In the genomic region with DNA sequence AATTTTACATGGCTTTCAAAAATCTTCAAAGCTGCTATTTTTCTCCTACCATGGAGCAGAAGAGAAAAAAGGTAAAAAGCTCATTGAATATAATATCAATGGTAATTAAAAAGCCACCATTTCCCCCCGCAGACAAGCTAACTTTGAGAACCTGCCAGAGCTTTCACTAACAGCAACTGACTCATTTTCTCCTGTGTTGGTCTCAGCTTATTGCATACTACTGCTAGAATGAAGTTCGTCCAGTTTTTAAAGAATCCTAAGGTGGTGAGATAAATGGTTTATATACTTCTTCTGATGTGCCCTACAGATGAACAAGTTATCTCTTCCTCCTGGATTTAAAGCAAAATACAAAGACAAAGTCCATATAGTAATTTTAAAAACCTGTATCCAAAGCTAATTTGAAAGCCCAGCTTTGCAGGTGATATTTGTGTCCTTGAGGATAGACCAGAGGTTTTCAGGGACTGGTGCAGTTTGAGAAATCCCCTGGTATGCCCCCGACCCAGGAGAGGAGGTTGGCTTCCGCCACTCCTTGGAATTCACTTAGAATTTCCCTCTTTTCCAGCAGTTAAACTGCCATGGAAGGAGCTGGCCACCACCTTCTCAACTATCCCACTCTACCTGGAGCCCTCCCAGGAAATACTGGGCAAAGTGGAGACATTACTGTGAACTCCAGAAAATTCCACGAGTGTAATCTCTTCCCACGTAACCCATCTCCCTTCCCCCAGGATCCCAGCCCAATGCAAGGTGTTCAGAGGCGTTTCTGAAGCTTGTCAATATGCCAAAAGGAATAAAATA, we compare ENCODE assay signal across 1 cellular context.
TF ChIP-seq lines count a peak whose summit lies in the region.

No MANE protein-coding gene starts in this region.

TF ChIP-seq in SK-N-SH, 30 proteins besides CTCF, POLR2A, EP300 and RAD21:
- TF ChIP-seq JUND (IDR thresholded peaks at IDR 0.05) (no peak), FOXJ3 (CRISPR knock-in tag; IDR thresholded peaks at IDR 0.05) (no peak), MEF2A (IDR thresholded peaks at IDR 0.05; ENCODE audit: borderline replicate concordance, low read depth) (no peak), SIN3A (IDR thresholded peaks at IDR 0.05; ENCODE audit: borderline replicate concordance, low read depth, low read length) (no peak), NFIC (IDR thresholded peaks at IDR 0.05; ENCODE audit: borderline replicate concordance) (no peak), TEAD4 (IDR thresholded peaks at IDR 0.05; ENCODE audit: borderline replicate concordance, insufficient read depth) (no peak), RCOR1 (IDR thresholded peaks at IDR 0.05; ENCODE audit: low read length) (no peak), SMC3 (IDR thresholded peaks at IDR 0.05; ENCODE audit: low read depth, low read length) (no peak), GABPA (IDR thresholded peaks at IDR 0.05; ENCODE audit: low read depth) (no peak), RFX5 (IDR thresholded peaks at IDR 0.05; ENCODE audit: low read length) (no peak), EZH2phosphoT487 (IDR thresholded peaks at IDR 0.05; ENCODE audit: borderline replicate concordance, low read depth) (no peak), RXRA (IDR thresholded peaks at IDR 0.05; ENCODE audit: borderline replicate concordance, low read depth) (no peak), TAF1 (IDR thresholded peaks at IDR 0.05; ENCODE audit: borderline replicate concordance, low read depth, low read length) (no peak)
- TF ChIP-seq, protein P1, sequence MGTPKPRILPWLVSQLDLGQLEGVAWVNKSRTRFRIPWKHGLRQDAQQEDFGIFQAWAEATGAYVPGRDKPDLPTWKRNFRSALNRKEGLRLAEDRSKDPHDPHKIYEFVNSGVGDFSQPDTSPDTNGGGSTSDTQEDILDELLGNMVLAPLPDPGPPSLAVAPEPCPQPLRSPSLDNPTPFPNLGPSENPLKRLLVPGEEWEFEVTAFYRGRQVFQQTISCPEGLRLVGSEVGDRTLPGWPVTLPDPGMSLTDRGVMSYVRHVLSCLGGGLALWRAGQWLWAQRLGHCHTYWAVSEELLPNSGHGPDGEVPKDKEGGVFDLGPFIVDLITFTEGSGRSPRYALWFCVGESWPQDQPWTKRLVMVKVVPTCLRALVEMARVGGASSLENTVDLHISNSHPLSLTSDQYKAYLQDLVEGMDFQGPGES (IDR thresholded peaks at IDR 0.05; ENCODE audit: low read depth, low read length): no peak
TF ChIP-seq in SK-N-SH: peak in this region for 0.
